8 cellular contexts compared by ENCODE assay signal in the genomic region with DNA sequence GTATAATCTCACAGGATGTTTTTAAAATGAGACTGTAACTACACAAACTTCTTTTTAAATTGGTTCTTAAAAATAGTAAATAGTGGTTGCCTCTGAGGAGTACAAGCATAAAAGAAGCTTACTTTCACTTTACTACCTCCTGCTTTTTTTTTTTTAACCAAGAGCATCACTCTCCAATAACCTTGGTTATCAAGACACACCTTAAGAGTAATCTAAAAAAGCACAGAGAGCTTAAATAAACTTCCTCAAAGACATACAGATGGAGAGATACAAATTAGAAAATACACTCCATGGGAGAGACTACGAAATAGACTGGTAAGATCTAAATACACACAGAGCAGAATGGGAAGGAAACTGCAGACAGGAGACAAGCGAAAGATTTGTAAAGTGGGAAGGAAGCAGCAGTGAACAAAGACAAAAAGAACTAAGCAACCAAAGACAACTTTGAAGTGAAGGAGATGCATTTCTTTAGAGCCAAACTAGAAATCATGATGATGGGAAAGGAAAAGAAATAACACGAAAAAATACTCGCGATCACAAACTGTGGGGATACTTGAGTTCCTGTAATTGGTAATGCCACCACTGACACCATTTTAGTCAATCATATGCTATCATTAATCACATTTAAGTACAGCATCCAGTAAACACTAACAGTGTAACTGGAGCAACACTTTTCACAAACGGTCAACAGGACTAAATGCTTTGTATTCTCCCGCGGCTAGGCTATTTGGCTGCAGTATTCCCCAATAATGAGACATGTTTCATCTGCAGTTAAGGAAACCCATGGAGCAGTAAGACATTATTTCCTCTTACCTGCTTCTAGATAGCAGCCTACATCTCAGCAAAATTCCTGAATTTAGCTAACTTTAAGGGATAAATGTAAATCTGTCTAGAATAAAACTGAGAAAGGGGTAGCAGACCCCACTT. TPM values are rescaled to one million over a fixed set of nuclear protein-coding genes. Genes with fewer than 3 reads are reported as not detected.
DNase-seq lines count a peak whose midpoint lies in the region; ATAC-seq lines count a peak whose summit lies in the region.

No MANE protein-coding gene starts in this region.

- peak overlapping the region; percentile 29 to 62 for H3K4me3 ChIP-seq in duodenal mucosa (ENCODE audit: low read depth in 1 of 2, low read length in 2 of 2)

- H3K4me1 ChIP-seq in duodenal mucosa (ENCODE audit: control insufficient read depth in 1 of 2, insufficient read depth in 2 of 2, low read length in 2 of 2) = peaks cover 19 to 50% of the 10 kb centered on the region in 2 donors

- peak; percentile 59 to 63 for ATAC-seq in natural killer cell treated with Interleukin-12 subunit alpha and Interleukin-12 subunit beta and Interleukin-15 and Interleukin-18, amount 100 ng/mL, for 72 hours
- no peak for ATAC-seq in HG03457 (IDR thresholded peaks at IDR 0.05; ENCODE audit: unreplicated experiment)

- no peaks in the 10 kb centered on the region for H3K27me3 ChIP-seq in duodenal mucosa (ENCODE audit: control insufficient read depth in 1 of 2, insufficient read depth in 2 of 2, low read length in 2 of 2)

- DNase-seq in NCI-H2227 (lab: John Stamatoyannopoulos, UW; ENCODE audit: unreplicated experiment) = peak; percentile 44
- no peak for DNase-seq in NCI-H2227 treated with DMSO at 0.1 percent for 48 hours (lab: John Stamatoyannopoulos, UW)
- DNase-seq in NCI-H69 (lab: John Stamatoyannopoulos, UW) = peak; percentile 86
- DNase-seq in natural killer cell treated with Interleukin-12 subunit alpha and Interleukin-12 subunit beta and Interleukin-15 and Interleukin-18, amount 100 ng/mL, for 72 hours (ENCODE audit: low spot score) = no peak
- no peak for DNase-seq in SHP77 (lab: John Stamatoyannopoulos, UW)
- DNase-seq in NCI-H1048 (lab: John Stamatoyannopoulos, UW) = no peak

- H3K9ac ChIP-seq in duodenal mucosa (ENCODE audit: low read depth in 1 of 2, low read length in 2 of 2) = peak overlapping the region; percentile 3 to 35

- peaks cover 31 to 41% of the 10 kb centered on the region in 2 donors for H3K4me1 Mint-ChIP-seq in natural killer cell treated with Interleukin-12 subunit alpha and Interleukin-12 subunit beta and Interleukin-15 and Interleukin-18, amount 100 ng/mL, for 72 hours (ENCODE audit: low read depth in 2 of 2)

- H3K27ac ChIP-seq in duodenal mucosa (ENCODE audit: low read depth, low read length) = no peak overlapping the region

- peak overlapping the region; percentile 93 for H3K4me3 Mint-ChIP-seq in natural killer cell treated with Interleukin-12 subunit alpha and Interleukin-12 subunit beta and Interleukin-15 and Interleukin-18, amount 100 ng/mL, for 72 hours

- H3K9me3 ChIP-seq in duodenal mucosa (ENCODE audit: control insufficient read depth in 1 of 2, low read length in 2 of 2) = no peaks in the 10 kb centered on the region

- H3K36me3 ChIP-seq in duodenal mucosa (ENCODE audit: control insufficient read depth in 1 of 2, insufficient read depth in 2 of 2, low read length in 2 of 2) = no peaks in the 10 kb centered on the region

- no peaks in the 10 kb centered on the region for H3K36me3 Mint-ChIP-seq in natural killer cell treated with Interleukin-12 subunit alpha and Interleukin-12 subunit beta and Interleukin-15 and Interleukin-18, amount 100 ng/mL, for 72 hours

- H3K9me3 Mint-ChIP-seq in natural killer cell treated with Interleukin-12 subunit alpha and Interleukin-12 subunit beta and Interleukin-15 and Interleukin-18, amount 100 ng/mL, for 72 hours = no peaks in the 10 kb centered on the region

- H3K27me3 Mint-ChIP-seq in natural killer cell treated with Interleukin-12 subunit alpha and Interleukin-12 subunit beta and Interleukin-15 and Interleukin-18, amount 100 ng/mL, for 72 hours = no peaks in the 10 kb centered on the region

- H3K27ac Mint-ChIP-seq in natural killer cell treated with Interleukin-12 subunit alpha and Interleukin-12 subunit beta and Interleukin-15 and Interleukin-18, amount 100 ng/mL, for 72 hours = peak overlapping the region; percentile 61 to 79

RNA-seq across cellular contexts. Expression of gene SINHCAF, which starts 8.2 kb away (rescaled TPM):
- total RNA-seq in natural killer cell treated with Interleukin-12 subunit alpha and Interleukin-12 subunit beta and Interleukin-15 and Interleukin-18, amount 100 ng/mL, for 72 hours = 100 to 1,000 TPM in 1 of 2 donors, 10 to 100 TPM in 1; 91.5 to 111 TPM

Comparison
In these comparisons a context has a peak if more than half of its experiments do, and no peak if none do; other contexts are left out.
1. DNase-seq: peak in NCI-H2227 (single experiment) and NCI-H69 (single experiment); none in NCI-H2227 treated with DMSO at 0.1 percent for 48 hours (single experiment), natural killer cell treated with Interleukin-12 subunit alpha and Interleukin-12 subunit beta and Interleukin-15 and Interleukin-18, amount 100 ng/mL, for 72 hours (single experiment), SHP77 (0 of 2) and NCI-H1048 (single experiment).